In genomic region chr1:33126411-33127000, GRCh38 we compare ENCODE assay signal across 8 cellular contexts. TPM values are rescaled to one million over a fixed set of nuclear protein-coding genes. Genes with fewer than 3 reads are reported as not detected.
DNase-seq lines count a peak whose midpoint lies in the region; ATAC-seq and TF ChIP-seq lines count a peak whose summit lies in the region.

No MANE protein-coding gene starts in this region.

- H3K9me2 ChIP-seq in DOHH2 (replicated peaks; ENCODE audit: control insufficient read depth, low read length): no peaks in the 10 kb centered on the region

- H3K4me1 ChIP-seq in DOHH2 (ENCODE audit: control insufficient read depth, low read length) (peaks cover 14% of the 10 kb centered on the region), SJCRH30 (peaks cover 23% of the 10 kb centered on the region), esophagus squamous epithelium (peaks cover 5 to 64% (median 18%) of the 10 kb centered on the region in 3 donors), prostate gland (replicated peaks) (peaks cover 4% of the 10 kb centered on the region)

- H3K36me3 ChIP-seq in DOHH2 (ENCODE audit: control insufficient read depth, low read length) (no peaks in the 10 kb centered on the region), SJCRH30 (no peaks in the 10 kb centered on the region), esophagus squamous epithelium (no peaks in the 10 kb centered on the region), prostate gland (no peaks in the 10 kb centered on the region)

- peaks cover 6% of the 10 kb centered on the region for H3K27me3 ChIP-seq in DOHH2 (ENCODE audit: control insufficient read depth, low read length)
- H3K27me3 ChIP-seq in SJCRH30: no peaks in the 10 kb centered on the region
- no peaks in the 10 kb centered on the region for H3K27me3 ChIP-seq in esophagus squamous epithelium
- no peaks in the 10 kb centered on the region for H3K27me3 ChIP-seq in prostate gland (replicated peaks; ENCODE audit: insufficient read depth)

- H4K20me1 ChIP-seq in DOHH2 (ENCODE audit: control insufficient read depth, insufficient read depth, low read depth, low read length): no peaks in the 10 kb centered on the region

- H3K9me3 ChIP-seq in DOHH2 (ENCODE audit: control insufficient read depth, insufficient read depth, low read length) (peaks cover 12% of the 10 kb centered on the region; the same call in 1 of the 2 replicates), SJCRH30 (replicated peaks) (no peaks in the 10 kb centered on the region), esophagus squamous epithelium (no peaks in the 10 kb centered on the region), prostate gland (no peaks in the 10 kb centered on the region)

- no peak for DNase-seq in SJCRH30
- no peak for DNase-seq in esophagus squamous epithelium (lab: John Stamatoyannopoulos, UW)
- no peak for DNase-seq in prostate gland (ENCODE audit: low spot score)
- DNase-seq in KG1 (lab: John Stamatoyannopoulos, UW): no peak
- DNase-seq in DMS 273 (lab: John Stamatoyannopoulos, UW; ENCODE audit: unreplicated experiment): no peak
- DNase-seq in SHP77 treated with DMSO at 0.1 percent for 48 hours (lab: John Stamatoyannopoulos, UW): no peak

- no peaks in the 10 kb centered on the region for H3K79me2 ChIP-seq in DOHH2 (ENCODE audit: control insufficient read depth, low read length)

- H3K4me3 ChIP-seq in DOHH2 (ENCODE audit: low read length) (peak overlapping the region; percentile 73), SJCRH30 (peak overlapping the region; percentile 69), esophagus squamous epithelium (peak overlapping the region; percentile 53 to 79 (median 73)), prostate gland (peak overlapping the region; percentile 44 to 55)

- no peak for ATAC-seq in GM21717 (IDR thresholded peaks at IDR 0.05; ENCODE audit: unreplicated experiment)

- peak overlapping the region; percentile 71 for H3K4me2 ChIP-seq in DOHH2 (ENCODE audit: low read length)

- H3K27ac ChIP-seq in DOHH2 (ENCODE audit: low read depth, low read length) (no peak overlapping the region), SJCRH30 (peak overlapping the region; percentile 84), esophagus squamous epithelium (peak overlapping the region; percentile 74 to 93 (median 90)), prostate gland (peak overlapping the region; percentile 83 to 87)

- H3F3A ChIP-seq in DOHH2 (ENCODE audit: control insufficient read depth, insufficient read depth): no peaks in the 10 kb centered on the region

- TF ChIP-seq CTCF in DOHH2 (IDR thresholded peaks at IDR 0.05; ENCODE audit: low read depth, low read length, poor library complexity, severe bottlenecking) (no peak), esophagus squamous epithelium (IDR thresholded peaks at IDR 0.05) (no peak), prostate gland (IDR thresholded peaks at IDR 0.05) (no peak)

- TF ChIP-seq POLR2A in esophagus squamous epithelium (IDR thresholded peaks at IDR 0.05) (no peak), prostate gland (IDR thresholded peaks at IDR 0.05) (no peak)

- intact Hi-C loops in esophagus squamous epithelium (cut with DNase I): no loop called here
- intact Hi-C loops in prostate gland (cut with DNase I): loop anchor here (10.0 kb wide), 1 partner anchor 338 kb away; no protein-coding TSS in a partner anchor

- 26 to 29% methylated on average over 9 of the region's 9 CpGs for WGBS in esophagus squamous epithelium, 2 donors
- WGBS in prostate gland: 25% methylated on average over 9 of the region's 9 CpGs

RNA-seq across cellular contexts. Expression of gene AZIN2, which starts 45.6 kb away (rescaled TPM):
- 8.4 and 8.8 TPM in 2 replicates for total RNA-seq in SJCRH30 (2014; rRNA removed; shearing (Covaris generic))
- total RNA-seq in esophagus squamous epithelium (1 to 10 TPM in 1 of 4 donors, under 1 TPM in 3; 0.27 to 1.5 (median 0.61) TPM), prostate gland (10 to 100 TPM in 1 of 2 donors, 1 to 10 TPM in 1; 5.6 to 16.0 TPM)

RNA-seq across cellular contexts. Expression of gene TRIM62, which starts 55.3 kb away (rescaled TPM):
- total RNA-seq in SJCRH30 (2014; rRNA removed; shearing (Covaris generic)): 16.9 and 17.6 TPM in 2 replicates
- total RNA-seq in esophagus squamous epithelium: 10 to 100 TPM in 1 of 4 donors, 1 to 10 TPM in 3; 5.4 to 17.7 (median 8.0) TPM
- 10 to 100 TPM; 13.3 to 18.1 TPM for total RNA-seq in prostate gland
